In genomic region chr11:63939351-63939920, GRCh38 we compare ENCODE assay signal across 1 cellular context.
TF ChIP-seq lines count a peak whose summit lies in the region.

No MANE protein-coding gene starts in this region.

TF ChIP-seq in endothelial cell of umbilical vein, 7 proteins besides CTCF, POLR2A, EP300 and RAD21 (continued from another document):
- TF ChIP-seq POLR2AphosphoS5 (IDR thresholded peaks at IDR 0.05; ENCODE audit: insufficient read depth, low read depth, low read length) (no peak), FOS (IDR thresholded peaks at IDR 0.05; ENCODE audit: borderline replicate concordance, insufficient read depth, low read length) (no peak), GATA2 (IDR thresholded peaks at IDR 0.05; ENCODE audit: insufficient read depth, insufficient read length, low read depth, low read length) (no peak), JUN (IDR thresholded peaks at IDR 0.05; ENCODE audit: borderline replicate concordance, insufficient read depth, insufficient read length, low read depth) (no peak), MYC (IDR thresholded peaks at IDR 0.05; ENCODE audit: low read depth, low read length) (no peak), EZH2 (IDR thresholded peaks at IDR 0.05; ENCODE audit: borderline replicate concordance, low read depth, low read length, severe bottlenecking) (no peak)
